In the genomic region with DNA sequence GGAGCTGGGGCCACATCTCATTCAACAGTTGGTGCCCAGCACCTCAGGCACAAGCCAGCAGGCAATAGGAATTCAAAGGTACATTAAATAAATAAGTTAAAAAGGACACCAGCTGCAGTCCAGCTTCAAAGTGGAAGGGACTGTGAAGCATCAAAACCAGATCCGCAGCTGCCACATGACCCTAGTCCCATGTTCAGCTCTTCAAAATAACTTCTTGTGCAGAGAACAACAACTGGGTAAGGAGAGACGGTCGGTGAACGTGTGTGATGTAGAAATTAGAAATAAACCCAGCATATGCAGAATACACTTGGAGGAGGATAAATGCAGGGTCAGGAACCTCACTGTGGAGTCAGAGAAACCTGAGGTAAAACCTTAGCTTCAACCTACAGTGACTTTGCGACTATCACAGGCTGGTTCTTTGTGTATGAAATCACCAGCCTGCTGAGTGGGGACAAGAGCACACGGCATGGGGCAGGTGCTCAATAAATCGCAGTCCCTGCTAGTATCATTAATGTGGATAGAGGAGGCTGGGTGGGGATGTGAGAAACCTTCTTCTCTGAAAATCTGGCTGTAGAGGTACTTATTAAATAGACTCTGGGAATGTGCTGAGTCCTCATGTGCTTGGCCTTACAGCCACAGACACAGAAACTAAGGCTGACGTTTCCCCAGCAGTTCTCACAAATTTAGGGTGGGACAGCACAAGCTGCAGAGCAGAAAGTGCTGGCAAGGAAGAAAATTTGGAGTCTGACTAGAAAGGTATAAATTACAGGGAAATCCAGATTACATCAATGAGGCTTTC, we compare ENCODE assay signal across 1 cellular context.
TF ChIP-seq lines count a peak whose summit lies in the region.

No MANE protein-coding gene starts in this region.

TF ChIP-seq in H1, 55 proteins besides CTCF, POLR2A, EP300 and RAD21:
- TF ChIP-seq RNF2 (IDR thresholded peaks at IDR 0.05; ENCODE audit: borderline replicate concordance, low read depth, low read length, missing control alignments, poor library complexity, severe bottlenecking) = no peak
- TF ChIP-seq, protein P1, sequence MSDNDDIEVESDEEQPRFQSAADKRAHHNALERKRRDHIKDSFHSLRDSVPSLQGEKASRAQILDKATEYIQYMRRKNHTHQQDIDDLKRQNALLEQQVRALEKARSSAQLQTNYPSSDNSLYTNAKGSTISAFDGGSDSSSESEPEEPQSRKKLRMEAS (IDR thresholded peaks at IDR 0.05) = peak; percentile 45; the same call in 1 of the 2 replicates
- TF ChIP-seq SIX5 (IDR thresholded peaks at IDR 0.05; ENCODE audit: low read depth, low read length) = no peak
- no peak for TF ChIP-seq TAF7 (optimal IDR thresholded peaks at IDR 0.05; ENCODE audit: borderline replicate concordance, low read depth, low read length)
- TF ChIP-seq, protein P2, sequence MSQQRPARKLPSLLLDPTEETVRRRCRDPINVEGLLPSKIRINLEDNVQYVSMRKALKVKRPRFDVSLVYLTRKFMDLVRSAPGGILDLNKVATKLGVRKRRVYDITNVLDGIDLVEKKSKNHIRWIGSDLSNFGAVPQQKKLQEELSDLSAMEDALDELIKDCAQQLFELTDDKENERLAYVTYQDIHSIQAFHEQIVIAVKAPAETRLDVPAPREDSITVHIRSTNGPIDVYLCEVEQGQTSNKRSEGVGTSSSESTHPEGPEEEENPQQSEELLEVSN (IDR thresholded peaks at IDR 0.05) = peak; percentile 28; the same call in 1 of the 2 replicates
